ENCODE assay signal across 16 cellular contexts in the genomic region with DNA sequence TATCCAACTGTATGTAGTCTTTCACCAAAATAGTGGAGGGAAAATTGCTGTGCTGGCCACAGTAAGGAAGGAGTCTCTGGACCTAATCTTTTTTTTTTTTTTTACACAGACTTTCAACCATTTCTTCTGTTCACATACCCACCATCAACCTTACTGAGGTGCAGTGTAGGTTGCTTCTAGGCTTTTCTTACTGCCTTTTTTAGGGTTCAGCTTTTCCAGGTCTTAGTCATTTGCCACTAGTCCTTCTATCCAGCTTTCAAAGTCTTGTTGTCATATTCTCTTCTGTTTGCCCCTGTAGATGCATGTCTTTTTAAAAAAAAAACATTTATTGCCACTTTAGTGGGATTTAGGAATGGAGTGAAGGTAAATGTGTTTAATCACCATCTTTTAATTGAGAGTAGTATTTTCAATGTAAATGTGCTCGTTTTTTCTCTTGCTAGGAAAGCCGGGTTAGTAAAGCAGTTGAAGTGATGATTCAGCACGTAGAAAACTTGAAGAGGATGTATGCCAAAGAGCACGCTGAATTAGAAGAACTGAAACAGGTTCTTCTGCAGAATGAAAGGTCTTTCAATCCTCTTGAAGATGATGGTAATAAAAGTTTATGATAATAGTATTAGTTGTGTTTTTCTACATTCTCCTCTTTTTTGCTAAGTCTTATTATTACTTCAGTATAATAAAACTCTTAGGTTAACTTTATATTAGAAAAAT.
DNase-seq lines count a peak whose midpoint lies in the region; ATAC-seq, FAIRE-seq and TF ChIP-seq lines count a peak whose summit lies in the region.
"Had no signal": no experiment of that assay in that cellular context is flagged by ENCODE, and none has a peak within 500 bp of the region (broad histone marks: within the 10 kb centered on the region; RNA-seq: fewer than 3 reads in every experiment).

No MANE protein-coding gene starts in this region.

- CTCF ChIA-PET in H1 (lab: Charles Lee; ENCODE audit: partially characterized antibody): no interaction called here

- peak overlapping the region; percentile 87; the same call in 1 of the 2 replicates for H2AFZ ChIP-seq in H1 (ENCODE audit: low read length)

- H4K20me1 ChIP-seq in H1 (replicated peaks in 1 of 2; ENCODE audit: control insufficient read depth in 1 of 2, insufficient read depth in 2 of 2, low read length in 2 of 2): no peaks in the 10 kb centered on the region

- H3K9me3 Mint-ChIP-seq in mesothelial cell of epicardium: no peaks in the 10 kb centered on the region
- H3K9me3 Mint-ChIP-seq: natural killer cell had no signal

- TF ChIP-seq EP300 in H1 (IDR thresholded peaks at IDR 0.05; ENCODE audit: borderline replicate concordance in 1 of 2, low read depth in 2 of 2, low read length in 2 of 2) (no peak), upper lobe of left lung (IDR thresholded peaks at IDR 0.05) (no peak)

- 74% methylated on average over 4 of the region's 4 CpGs; no CpG with 5 or more reads in 1 of the 2 experiments for WGBS in H1 (ENCODE audit: extremely low coverage in 1 of 2, insufficient coverage in 1 of 2, insufficient read length in 1 of 2, insufficient replicate concordance in 2 of 2, low coverage in 1 of 2, low lambda C conversion rate in 2 of 2, missing lambda C conversion rate in 1 of 2), 2 experiments
- 66 to 71% methylated on average over 4 of the region's 4 CpGs for WGBS in upper lobe of left lung, 2 donors

- H3K4me2 ChIP-seq in H1 (ENCODE audit: insufficient read depth in 1 of 2, low read depth in 2 of 2, low read length in 2 of 2): no peak overlapping the region

- H4K5ac ChIP-seq in H1 (ENCODE audit: insufficient read length, low read depth, low read length): no peak overlapping the region

- no peak overlapping the region for H3K4me3 Mint-ChIP-seq in mesothelial cell of epicardium
- H3K4me3 Mint-ChIP-seq: natural killer cell had no signal

- H3K79me1 ChIP-seq in H1 (ENCODE audit: low read depth, low read length): no peaks in the 10 kb centered on the region

- no peak overlapping the region for H3K18ac ChIP-seq in H1 (ENCODE audit: extremely low read depth, low read length)

- H2BK20ac ChIP-seq in H1 (ENCODE audit: low read length): no peak overlapping the region

- H2BK12ac ChIP-seq in H1 (ENCODE audit: low read depth, low read length): no peak overlapping the region

- no peak overlapping the region for H2BK120ac ChIP-seq in H1 (replicated peaks; ENCODE audit: low read depth, low read length)

- H3K9ac ChIP-seq in H1 (replicated peaks in 1 of 4; ENCODE audit: extremely low read depth in 1 of 4, low read depth in 3 of 4, low read length in 3 of 4): no peak overlapping the region; a peak in 1 of 7 replicates

- H4K8ac ChIP-seq in H1 (ENCODE audit: extremely low read depth, insufficient read depth, low read length): no peak overlapping the region

- no peak for TF ChIP-seq POLR2A in H1 (IDR thresholded peaks at IDR 0.05; ENCODE audit: control extremely low read depth in 1 of 2, low read depth in 2 of 2, low read length in 2 of 2)
- no peak for TF ChIP-seq POLR2A in upper lobe of left lung (IDR thresholded peaks at IDR 0.05)

- TF ChIP-seq RAD21 in H1 (IDR thresholded peaks at IDR 0.05 in 1 of 2, conservative IDR thresholded peaks at IDR 0.05 in 1 of 2; ENCODE audit: low read depth in 2 of 2, low read length in 2 of 2): no peak

- TF ChIP-seq CTCF in GM12864 (IDR thresholded peaks at IDR 0.05; ENCODE audit: low read depth, low read length, missing control alignments): no peak
- no peak for TF ChIP-seq CTCF in H1 (IDR thresholded peaks at IDR 0.05; ENCODE audit: control extremely low read depth in 1 of 3, insufficient read depth in 1 of 3, low read depth in 1 of 3, low read length in 3 of 3)
- no peak for TF ChIP-seq CTCF in mesothelial cell of epicardium (IDR thresholded peaks at IDR 0.05; ENCODE audit: unreplicated experiment)
- no peak for TF ChIP-seq CTCF in upper lobe of left lung (IDR thresholded peaks at IDR 0.05)

- H3K79me2 ChIP-seq in H1 (ENCODE audit: control insufficient read depth in 1 of 2, insufficient read depth in 2 of 2, low read length in 2 of 2): no peaks in the 10 kb centered on the region

- H3K4me1 ChIP-seq in H1 (replicated peaks in 1 of 4; ENCODE audit: control insufficient read depth in 3 of 4, insufficient read depth in 4 of 4, low read length in 3 of 4) (no peaks in the 10 kb centered on the region; a peak in 1 of 7 replicates), upper lobe of left lung (no peaks in the 10 kb centered on the region)
- H3K4me1 ChIP-seq: breast epithelium had no signal

- H2BK15ac ChIP-seq in H1 (ENCODE audit: low read length): no peak overlapping the region

- H3K27ac ChIP-seq in H1 (ENCODE audit: low read depth, low read length): no peak overlapping the region
- no peak overlapping the region for H3K27ac ChIP-seq in upper lobe of left lung
- H3K27ac ChIP-seq: breast epithelium, thoracic aorta had no signal

- H3K23ac ChIP-seq in H1 (ENCODE audit: insufficient read length): no peak overlapping the region

- H3K56ac ChIP-seq in H1 (replicated peaks; ENCODE audit: insufficient read length, low read depth, low read length): no peak overlapping the region

- H4K91ac ChIP-seq in H1 (replicated peaks; ENCODE audit: insufficient read length, low read length): no peak overlapping the region

- H2AK5ac ChIP-seq in H1 (ENCODE audit: low read depth, low read length): no peak overlapping the region

- 0 out of 2 replicates have a peak, but pooled peaks cover 4% of the 10 kb centered on the region for H3K23me2 ChIP-seq in H1 (ENCODE audit: low read depth, low read length)

- H3K27me3 ChIP-seq in H1 (replicated peaks in 1 of 4; ENCODE audit: control insufficient read depth in 3 of 4, extremely low read depth in 1 of 4, insufficient read depth in 3 of 4, low read length in 3 of 4): no peaks in the 10 kb centered on the region
- H3K27me3 ChIP-seq in upper lobe of left lung: no peaks in the 10 kb centered on the region
- H3K27me3 ChIP-seq: breast epithelium had no signal

- POLR2A ChIA-PET in H1 (lab: Charles Lee; ENCODE audit: partially characterized antibody): no interaction called here

- H3K36me3 ChIP-seq in H1 (ENCODE audit: control insufficient read depth in 2 of 4, insufficient read depth in 4 of 4, low read length in 3 of 4) (no peaks in the 10 kb centered on the region), upper lobe of left lung (peaks cover 0 to 5% (median 0%) of the 10 kb centered on the region in 4 donors)
- H3K36me3 ChIP-seq: breast epithelium, thoracic aorta had no signal

- no peaks in the 10 kb centered on the region for H3K4me1 Mint-ChIP-seq in mesothelial cell of epicardium

- no peak overlapping the region for H3K4ac ChIP-seq in H1 (replicated peaks; ENCODE audit: insufficient read length, low read depth, low read length)

- no peak overlapping the region for H2BK5ac ChIP-seq in H1 (ENCODE audit: low read depth, low read length)

- no peak overlapping the region for H3K4me3 ChIP-seq in GM12864 (ENCODE audit: low read depth, low read length)
- H3K4me3 ChIP-seq in H1 (ENCODE audit: extremely low read depth in 1 of 4, insufficient read depth in 2 of 4, low read depth in 3 of 4, low read length in 4 of 4): no peak overlapping the region
- H3K4me3 ChIP-seq in upper lobe of left lung: no peak overlapping the region
- H3K4me3 ChIP-seq: breast epithelium, thoracic aorta had no signal

- FAIRE-seq in H1 (lab: Jason Lieb, UNC): no peak

- peak; percentile 24 for DNase-seq in GM12864 (ENCODE audit: low read depth)
- DNase-seq in H1 (ENCODE audit: low read depth in 1 of 2, low spot score in 2 of 2): no peak
- DNase-seq in GM03348 (ENCODE audit: low spot score): no peak
- no peak for DNase-seq in mesothelial cell of epicardium (ENCODE audit: low spot score in 2 of 2, unreplicated experiment in 2 of 2)
- no peak for DNase-seq in upper lobe of left lung
- DNase-seq: activated naive CD4-positive, alpha-beta T cell; AML-193; effector CD8-positive, alpha-beta T cell; natural killer cell; OCI-M1 had no signal

- ATAC-seq in GM21360 (IDR thresholded peaks at IDR 0.05; ENCODE audit: unreplicated experiment) (peak; percentile 67), HG03354 (IDR thresholded peaks at IDR 0.05; ENCODE audit: poor library complexity, severe bottlenecking, unreplicated experiment) (peak; percentile 60), upper lobe of left lung (ENCODE audit: low FRiP score in 2 of 2) (no peak), GM19455 (IDR thresholded peaks at IDR 0.05; ENCODE audit: unreplicated experiment) (no peak)
- ATAC-seq: HCT116, natural killer cell had no signal

- no peak overlapping the region for H3K14ac ChIP-seq in H1 (ENCODE audit: insufficient read length)

- H3K27ac Mint-ChIP-seq in mesothelial cell of epicardium: no peak overlapping the region

- H3K27me3 Mint-ChIP-seq in mesothelial cell of epicardium (ENCODE audit: low read depth): peaks cover 2% of the 10 kb centered on the region

- H3K9me3 ChIP-seq in H1 (ENCODE audit: insufficient read depth in 2 of 2, low read depth in 1 of 2, low read length in 1 of 2) (no peaks in the 10 kb centered on the region), upper lobe of left lung (no peaks in the 10 kb centered on the region)
- H3K9me3 ChIP-seq: thoracic aorta had no signal

- H3K36me3 Mint-ChIP-seq in mesothelial cell of epicardium: no peaks in the 10 kb centered on the region

TF ChIP-seq in H1, 55 proteins besides CTCF, POLR2A, EP300 and RAD21:
- no peak for TF ChIP-seq RNF2 (IDR thresholded peaks at IDR 0.05; ENCODE audit: borderline replicate concordance, low read depth, low read length, missing control alignments, poor library complexity, severe bottlenecking)
- peak; percentile 27; the same call in 1 of the 2 replicates for TF ChIP-seq BACH1 (IDR thresholded peaks at IDR 0.05; ENCODE audit: low read length)

Comparison
In these comparisons a context has a peak if more than half of its experiments do, and no peak if none do; other contexts are left out.
1. ATAC-seq: peak in GM21360 (single experiment) and HG03354 (single experiment); none in upper lobe of left lung (0 of 2) and GM19455 (single experiment).